Comparison of ENCODE assay signal across 1 cellular context in genomic region chr7:106177295-106177690, GRCh38.
TF ChIP-seq lines count a peak whose summit lies in the region.

No MANE protein-coding gene starts in this region.

TF ChIP-seq in SK-N-SH treated with all-trans-retinoic acid at 6 μM for 48 hours, 23 proteins besides CTCF, POLR2A, EP300 and RAD21 (continued from another document):
- TF ChIP-seq CSRNP3 (CRISPR knock-in tag; IDR thresholded peaks at IDR 0.05) (no peak), ZNF565 (CRISPR knock-in tag; conservative IDR thresholded peaks at IDR 0.05; ENCODE audit: low read depth) (no peak), ZFP3 (CRISPR knock-in tag; IDR thresholded peaks at IDR 0.05) (no peak), CREB5 (CRISPR knock-in tag; IDR thresholded peaks at IDR 0.05; ENCODE audit: low read depth) (no peak), ZNF8 (CRISPR knock-in tag; IDR thresholded peaks at IDR 0.05) (no peak), GLIS3 (CRISPR knock-in tag; IDR thresholded peaks at IDR 0.05) (no peak), BACH2 (CRISPR knock-in tag; IDR thresholded peaks at IDR 0.05; ENCODE audit: borderline replicate concordance) (no peak), POU6F1 (CRISPR knock-in tag; IDR thresholded peaks at IDR 0.05; ENCODE audit: borderline replicate concordance, low read depth) (no peak), PPARA (CRISPR knock-in tag; IDR thresholded peaks at IDR 0.05; ENCODE audit: borderline replicate concordance) (no peak), ARNTL (CRISPR knock-in tag; IDR thresholded peaks at IDR 0.05; ENCODE audit: borderline replicate concordance, low read depth) (no peak), TCF4 (CRISPR knock-in tag; IDR thresholded peaks at IDR 0.05; ENCODE audit: borderline replicate concordance) (no peak)
